ENCODE assay signal across 32 cellular contexts in genomic region chr2:232073699-232074098, GRCh38.
"Had no signal": no experiment of that assay in that cellular context is flagged by ENCODE, and none has a peak within 500 bp of the region (broad histone marks: within the 10 kb centered on the region; RNA-seq: fewer than 3 reads in every experiment).

No MANE protein-coding gene starts in this region.

- H3K27ac ChIP-seq: adrenal gland, body of pancreas, brain microvascular endothelial cell, breast epithelium, WERI-Rb-1 had no signal

- DNase-seq: activated CD4-positive, alpha-beta memory T cell treated with anti-CD3 and anti-CD28 coated beads, Interleukin-2, amount 10 ng/mL, durations not matched to agents 7 days and 5 days; activated CD4-positive, alpha-beta T cell treated with anti-CD3 and anti-CD28 coated beads for 1 hour; activated CD4-positive, alpha-beta T cell treated with anti-CD3 and anti-CD28 coated beads for 36 hours; activated CD4-positive, alpha-beta T cell treated with anti-CD3 and anti-CD28 coated beads for 48 hours; activated CD4-positive, alpha-beta T cell treated with anti-CD3 and anti-CD28 coated beads, Interleukin-2, amount 10 ng/mL, durations not matched to agents 7 days and 5 days; activated CD4-positive, alpha-beta T cell treated with anti-CD3 and anti-CD28 coated beads, Interleukin-2, amount 50 U/mL, for 48 hours; activated CD4-positive, CD25-positive, alpha-beta regulatory T cell; activated CD8-positive, alpha-beta memory T cell treated with anti-CD3 and anti-CD28 coated beads for 24 hours; activated CD8-positive, alpha-beta memory T cell treated with anti-CD3 and anti-CD28 coated beads, Interleukin-2, amount 10 ng/mL, durations not matched to agents 7 days and 5 days; activated CD8-positive, alpha-beta memory T cell treated with anti-CD3 and anti-CD28 coated beads, Interleukin-2, amount 50 U/mL, for 48 hours; activated CD8-positive, alpha-beta T cell treated with anti-CD3 and anti-CD28 coated beads, Interleukin-2, amount 10 ng/mL, durations not matched to agents 7 days and 5 days; activated effector memory CD4-positive, alpha-beta T cell treated with anti-CD3 and anti-CD28 coated beads, Interleukin-2, amount 50 U/mL, for 16 hours; activated gamma-delta T cell treated with Interleukin-2 at 50 U/mL for 16 hours; activated naive CD4-positive, alpha-beta T cell; activated naive CD4-positive, alpha-beta T cell treated with anti-CD3 and anti-CD28 coated beads for 36 hours; activated naive CD4-positive, alpha-beta T cell treated with anti-CD3 and anti-CD28 coated beads, Interleukin-2, amount 50 U/mL, for 16 hours; activated naive CD8-positive, alpha-beta T cell treated with anti-CD3 and anti-CD28 coated beads for 36 hours; activated T-cell treated with anti-CD3 and anti-CD28 coated beads, Interleukin-2, amount 50 U/mL, for 24 hours; activated T-cell treated with anti-CD3 and anti-CD28 coated beads, Interleukin-2, amount 50 U/mL, for 48 hours; adrenal gland; amniotic stem cell; aorta; body of pancreas; brain microvascular endothelial cell; central memory CD4-positive, alpha-beta T cell; T-helper 1 cell; T-helper 2 cell; T-helper 9 cell; WERI-Rb-1 had no signal

- FAIRE-seq: astrocyte, TTC549 had no signal
